Comparison of ENCODE assay signal across 1 cellular context in genomic region chr3:178353292-178353814, GRCh38.
TF ChIP-seq lines count a peak whose summit lies in the region.

No MANE protein-coding gene starts in this region.

TF ChIP-seq in SK-N-SH treated with all-trans-retinoic acid at 6 μM for 48 hours, 23 proteins besides CTCF, POLR2A, EP300 and RAD21 (continued from another document):
- TF ChIP-seq CSRNP3 (CRISPR knock-in tag; IDR thresholded peaks at IDR 0.05), result no peak
- TF ChIP-seq ZNF565 (CRISPR knock-in tag; conservative IDR thresholded peaks at IDR 0.05; ENCODE audit: low read depth), result no peak
- TF ChIP-seq TOX (CRISPR knock-in tag; IDR thresholded peaks at IDR 0.05; ENCODE audit: borderline replicate concordance), result no peak
- no peak for TF ChIP-seq ESRRG (CRISPR knock-in tag; IDR thresholded peaks at IDR 0.05)
- TF ChIP-seq, protein P1, sequence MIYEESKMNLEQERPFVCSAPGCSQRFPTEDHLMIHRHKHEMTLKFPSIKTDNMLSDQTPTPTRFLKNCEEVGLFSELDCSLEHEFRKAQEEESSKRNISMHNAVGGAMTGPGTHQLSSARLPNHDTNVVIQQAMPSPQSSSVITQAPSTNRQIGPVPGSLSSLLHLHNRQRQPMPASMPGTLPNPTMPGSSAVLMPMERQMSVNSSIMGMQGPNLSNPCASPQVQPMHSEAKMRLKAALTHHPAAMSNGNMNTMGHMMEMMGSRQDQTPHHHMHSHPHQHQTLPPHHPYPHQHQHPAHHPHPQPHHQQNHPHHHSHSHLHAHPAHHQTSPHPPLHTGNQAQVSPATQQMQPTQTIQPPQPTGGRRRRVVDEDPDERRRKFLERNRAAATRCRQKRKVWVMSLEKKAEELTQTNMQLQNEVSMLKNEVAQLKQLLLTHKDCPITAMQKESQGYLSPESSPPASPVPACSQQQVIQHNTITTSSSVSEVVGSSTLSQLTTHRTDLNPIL (CRISPR knock-in tag; IDR thresholded peaks at IDR 0.05; ENCODE audit: low read depth), result no peak
